ENCODE assay signal across 20 cellular contexts in genomic region chr1:44945992-44946391, GRCh38. TPM values are rescaled to one million over a fixed set of nuclear protein-coding genes. Genes with fewer than 3 reads are reported as not detected.
DNase-seq lines count a peak whose midpoint lies in the region; ATAC-seq and TF ChIP-seq lines count a peak whose summit lies in the region.
"Had no signal": no experiment of that assay in that cellular context is flagged by ENCODE, and none has a peak within 500 bp of the region (broad histone marks: within the 10 kb centered on the region; RNA-seq: fewer than 3 reads in every experiment).

No MANE protein-coding gene starts in this region.

- peaks cover 7% of the 10 kb centered on the region for H3K4me1 Mint-ChIP-seq in T-helper 17 cell
- H3K4me1 Mint-ChIP-seq: CD14-positive monocyte had no signal

- no peaks in the 10 kb centered on the region for H3K36me3 Mint-ChIP-seq in T-helper 17 cell (ENCODE audit: low read depth)

- H4K20me1 ChIP-seq in BLaER1 = no peaks in the 10 kb centered on the region

- DNase-seq in T-helper 17 cell = no peak
- peak; percentile 24 for DNase-seq in inferior parietal cortex (ENCODE audit: extremely low spot score)
- DNase-seq in cerebellum (ENCODE audit: low spot score) = no peak
- DNase-seq in NCI-H774 (lab: John Stamatoyannopoulos, UW) = no peak
- no peak for DNase-seq in sciatic nerve (ENCODE audit: low spot score)
- DNase-seq: activated CD4-positive, alpha-beta T cell treated with anti-CD3 and anti-CD28 coated beads, Interleukin-2, amount 10 ng/mL, durations not matched to agents 7 days and 5 days; activated gamma-delta T cell; heart right ventricle; immature natural killer cell; left lung; midbrain; NCI-H1105 treated with DMSO at 0.1 percent for 48 hours; NCI-H2081 treated with DMSO at 0.1 percent for 48 hours; NCI-H748 treated with DMSO at 0.1 percent for 48 hours; Right ventricle myocardium superior had no signal

- peak overlapping the region; percentile 57 for H3K27ac Mint-ChIP-seq in T-helper 17 cell
- H3K27ac Mint-ChIP-seq: activated CD4-positive, alpha-beta T cell treated with anti-CD3 and anti-CD28 coated beads, Interleukin-2, amount 10 ng/mL, durations not matched to agents 7 days and 5 days; CD14-positive monocyte; immature natural killer cell had no signal

- CTCF ChIA-PET in HEK293 (lab: Yijun Ruan, JAX) = no interaction called here

- H3K9ac ChIP-seq in BLaER1 = no peak overlapping the region

- H3K4me2 ChIP-seq in BLaER1 = peak overlapping the region; percentile 73; the same call in 1 of the 2 replicates

- no peak overlapping the region for H3K27ac ChIP-seq in BLaER1
- no peak overlapping the region for H3K27ac ChIP-seq in HEK293 (ENCODE audit: extremely low read depth, low read depth, low read length)

- ATAC-seq in T-helper 17 cell = no peak
- ATAC-seq in sciatic nerve = no peak
- no peak for ATAC-seq in HG03521 (IDR thresholded peaks at IDR 0.05; ENCODE audit: unreplicated experiment)

- H3K4me3 Mint-ChIP-seq in T-helper 17 cell = no peak overlapping the region
- H3K4me3 Mint-ChIP-seq: activated CD4-positive, alpha-beta T cell treated with anti-CD3 and anti-CD28 coated beads, Interleukin-2, amount 10 ng/mL, durations not matched to agents 7 days and 5 days; CD14-positive monocyte; immature natural killer cell had no signal

- intact Hi-C loops in sciatic nerve (cut with DNase I) = no loop called here

- H3K4me3 ChIP-seq in BLaER1 = no peak overlapping the region
- H3K4me3 ChIP-seq in HEK293 (ENCODE audit: low read depth, low read length) = no peak overlapping the region
- H3K4me3 ChIP-seq: cardiac muscle cell, heart right ventricle, left lung had no signal

- H3K9me3 ChIP-seq in BLaER1 (no peaks in the 10 kb centered on the region), HEK293 (ENCODE audit: control insufficient read depth, insufficient read depth, low read depth, low read length) (no peaks in the 10 kb centered on the region), T-helper 17 cell (ENCODE audit: control insufficient read depth, low read length, poor library complexity, severe bottlenecking) (no peaks in the 10 kb centered on the region)
- H3K9me3 ChIP-seq: heart right ventricle, left lung had no signal

- POLR2A ChIA-PET in HEK293 (lab: Yijun Ruan, JAX) = no interaction called here

- no peak for TF ChIP-seq CTCF in HEK293 (tag by site-specific recombination; IDR thresholded peaks at IDR 0.05)

- no peaks in the 10 kb centered on the region for H3K27me3 ChIP-seq in BLaER1
- H3K27me3 ChIP-seq: cardiac muscle cell, heart right ventricle, left lung had no signal

- H3K36me3 ChIP-seq in BLaER1 = peaks cover 8% of the 10 kb centered on the region
- H3K36me3 ChIP-seq in HEK293 (ENCODE audit: control insufficient read depth in 2 of 2, insufficient read depth in 1 of 2, low read length in 2 of 2) = peaks cover 0 to 3% of the 10 kb centered on the region in 2 experiments; a peak in 2 of 3 replicates
- H3K36me3 ChIP-seq: cardiac muscle cell had no signal

- H3K4me1 ChIP-seq in BLaER1 (peaks cover 37% of the 10 kb centered on the region), HEK293 (ENCODE audit: control insufficient read depth, insufficient read depth, low read length) (peaks cover 7% of the 10 kb centered on the region)

- H3K27me3 Mint-ChIP-seq in T-helper 17 cell = no peaks in the 10 kb centered on the region
- H3K27me3 Mint-ChIP-seq: activated CD4-positive, alpha-beta T cell treated with anti-CD3 and anti-CD28 coated beads, Interleukin-2, amount 10 ng/mL, durations not matched to agents 7 days and 5 days had no signal

TF ChIP-seq in HEK293, 187 proteins besides CTCF, POLR2A, EP300 and RAD21:
- TF ChIP-seq, protein P1, sequence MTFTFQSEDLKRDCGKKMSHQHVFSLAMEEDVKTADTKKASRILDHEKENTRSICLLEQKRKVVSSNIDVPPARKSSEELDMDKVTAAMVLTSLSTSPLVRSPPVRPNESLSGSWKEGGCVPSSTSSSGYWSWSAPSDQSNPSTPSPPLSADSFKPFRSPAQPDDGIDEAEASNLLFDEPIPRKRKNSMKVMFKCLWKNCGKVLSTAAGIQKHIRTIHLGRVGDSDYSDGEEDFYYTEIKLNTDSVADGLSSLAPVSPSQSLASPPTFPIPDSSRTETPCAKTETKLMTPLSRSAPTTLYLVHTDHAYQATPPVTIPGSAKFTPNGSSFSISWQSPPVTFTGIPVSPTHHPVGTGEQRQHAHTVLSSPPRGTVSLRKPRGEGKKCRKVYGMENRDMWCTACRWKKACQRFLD (tag by site-specific recombination; IDR thresholded peaks at IDR 0.05) = no peak
- TF ChIP-seq ZNF341 (tag by site-specific recombination; IDR thresholded peaks at IDR 0.05; ENCODE audit: low read depth) = 0 out of 2 replicates have a peak, but pooled peaks have one; percentile 9
TF ChIP-seq in HEK293: peak in this region for 1.

RNA-seq across cellular contexts. Expression of gene EIF2B3, which starts 40.4 kb away (rescaled TPM):
- total RNA-seq in T-helper 17 cell (10 to 100 TPM in 1 of 2 donors, 1 to 10 TPM in 1; 9.0 to 13.0 TPM), cerebellum (29.1 TPM), sciatic nerve (30.7 TPM)
